8 cellular contexts compared by ENCODE assay signal in genomic region chr4:65789341-65789740, GRCh38.
"Had no signal": no experiment of that assay in that cellular context is flagged by ENCODE, and none has a peak within 500 bp of the region (broad histone marks: within the 10 kb centered on the region; RNA-seq: fewer than 3 reads in every experiment).

No MANE protein-coding gene starts in this region.

- H3K27ac ChIP-seq: GM23248 had no signal

- DNase-seq: GM23248, GOT3, H7, HFFc6, IMR-90, KG1 had no signal

- H3K36me3 ChIP-seq: HAP-1 had no signal

- H3K9me3 ChIP-seq: HAP-1 had no signal

- H3K4me3 ChIP-seq: GM23248, HAP-1, K562 had no signal
